8 cellular contexts compared by ENCODE assay signal in genomic region chr4:184146951-184147350, GRCh38.
"Had no signal": no experiment of that assay in that cellular context is flagged by ENCODE, and none has a peak within 500 bp of the region (broad histone marks: within the 10 kb centered on the region; RNA-seq: fewer than 3 reads in every experiment).

No MANE protein-coding gene starts in this region.

- H3K4me2 ChIP-seq: GM23338 had no signal

- H3K4me3 Mint-ChIP-seq: GM23338, HFFc6 had no signal

- H3K4me1 ChIP-seq: HAP-1 had no signal

- H3K27ac ChIP-seq: HL-60 had no signal

- H3K36me3 ChIP-seq: HAP-1 had no signal

- ATAC-seq: GM23338, HCT116, HepG2 had no signal

- H3K27ac Mint-ChIP-seq: GM23338, HFFc6, IgD-negative memory B cell had no signal

- H3K4me3 ChIP-seq: GM23338, HAP-1 had no signal

- H3K9me3 Mint-ChIP-seq: GM23338 had no signal

- H3K9me3 ChIP-seq: HAP-1 had no signal

- DNase-seq: H7, HFFc6 had no signal

- H3K36me3 Mint-ChIP-seq: IgD-negative memory B cell had no signal

- H3K4me1 Mint-ChIP-seq: IgD-negative memory B cell had no signal

- FAIRE-seq: HepG2 had no signal

- H2AFZ ChIP-seq: GM23338 had no signal
